In genomic region chr14:99393059-99393655, GRCh38 we compare ENCODE assay signal across 8 cellular contexts.
A peak's percentile ranks its signal among the peaks of the same experiment; 100 is the strongest.
DNase-seq lines count a peak whose midpoint lies in the region; ATAC-seq and TF ChIP-seq lines count a peak whose summit lies in the region.

No MANE protein-coding gene starts in this region.

- H3K4me1 Mint-ChIP-seq in Caco-2 (ENCODE audit: low read depth, unreplicated experiment): no peaks in the 10 kb centered on the region
- peaks cover 14% of the 10 kb centered on the region for H3K4me1 Mint-ChIP-seq in activated CD4-positive, alpha-beta memory T cell treated with anti-CD3 and anti-CD28 coated beads, Interleukin-2, amount 10 ng/mL, durations not matched to agents 7 days and 5 days

- H3K36me3 ChIP-seq in Caco-2 (ENCODE audit: control insufficient read depth, insufficient read depth, low read length): no peaks in the 10 kb centered on the region; the same call in 1 of the 2 replicates
- peaks cover 0 to 2% of the 10 kb centered on the region in 2 donors for H3K36me3 ChIP-seq in gastrocnemius medialis

- POLR2A ChIA-PET in Caco-2 (lab: Charles Lee): no interaction called here
- POLR2A ChIA-PET in activated CD4-positive, alpha-beta memory T cell treated with anti-CD3 and anti-CD28 coated beads, Interleukin-2, amount 10 ng/mL, durations not matched to agents 7 days and 5 days (lab: Charles Lee): interaction anchor here (0.6 to 1.0 kb wide), 2 partner anchors 9 to 88 kb away, joined by 3 read pairs; partner anchors contain the start of gene SETD3

- no peaks in the 10 kb centered on the region for H3K9me3 ChIP-seq in Caco-2
- no peaks in the 10 kb centered on the region for H3K9me3 ChIP-seq in gastrocnemius medialis

- in situ Hi-C loops in gastrocnemius medialis (cut with MboI; ENCODE audit: low sequenced_read_pairs in 4 of 4): no loop called here

- H3K4me1 ChIP-seq in Caco-2: no peaks in the 10 kb centered on the region
- H3K4me1 ChIP-seq in gastrocnemius medialis: peaks cover 16 to 24% of the 10 kb centered on the region in 2 donors

- ATAC-seq in GM19468 (IDR thresholded peaks at IDR 0.05; ENCODE audit: extremely low read depth, unreplicated experiment) (peak; percentile 62), gastrocnemius medialis (no peak), HG02798 (IDR thresholded peaks at IDR 0.05; ENCODE audit: poor library complexity, unreplicated experiment) (no peak)

- TF ChIP-seq POLR2A in gastrocnemius medialis (IDR thresholded peaks at IDR 0.05): no peak

- H3K9me3 Mint-ChIP-seq in Caco-2 (ENCODE audit: unreplicated experiment): no peaks in the 10 kb centered on the region
- H3K9me3 Mint-ChIP-seq in activated CD4-positive, alpha-beta memory T cell treated with anti-CD3 and anti-CD28 coated beads, Interleukin-2, amount 10 ng/mL, durations not matched to agents 7 days and 5 days: no peaks in the 10 kb centered on the region

- BruUV-seq in Caco-2 (replicated peaks; lab: Mats Ljungman, UMichigan): no TSS peak

- no peak overlapping the region for H3K4me3 Mint-ChIP-seq in Caco-2 (ENCODE audit: unreplicated experiment)
- H3K4me3 Mint-ChIP-seq in activated CD4-positive, alpha-beta memory T cell treated with anti-CD3 and anti-CD28 coated beads, Interleukin-2, amount 10 ng/mL, durations not matched to agents 7 days and 5 days: no peak overlapping the region

- H3K4me3 ChIP-seq in Caco-2 (ENCODE audit: low read depth, low read length) (no peak overlapping the region), fibroblast of pulmonary artery (replicated peaks; ENCODE audit: low read depth, low read length) (no peak overlapping the region), gastrocnemius medialis (no peak overlapping the region)

- CTCF ChIA-PET in Caco-2 (lab: Charles Lee): interaction anchor here (0.6 to 2.0 kb wide), 17 partner anchors 9 to 276 kb away, joined by 3 to 19 read pairs (median 4); no protein-coding TSS in a partner anchor
- CTCF ChIA-PET in activated CD4-positive, alpha-beta memory T cell treated with anti-CD3 and anti-CD28 coated beads, Interleukin-2, amount 10 ng/mL, durations not matched to agents 7 days and 5 days (lab: Charles Lee): interaction anchor here (0.6 to 7.4 kb wide), 15 partner anchors 9 to 727 kb away, joined by 3 to 94 read pairs (median 7); partner anchors contain the start of genes CCNK and SETD3

- TF ChIP-seq CTCF in Caco-2 (IDR thresholded peaks at IDR 0.05; ENCODE audit: insufficient read depth in 1 of 2, low read depth in 1 of 2, low read length in 1 of 2, severe bottlenecking in 1 of 2, unreplicated experiment in 1 of 2) (peak; percentile 77 to 84), fibroblast of pulmonary artery (IDR thresholded peaks at IDR 0.05; ENCODE audit: low read length, missing control alignments) (peak; percentile 85), gastrocnemius medialis (IDR thresholded peaks at IDR 0.05 in 4 of 5, conservative IDR thresholded peaks at IDR 0.05 in 1 of 5) (peak; percentile 34 to 68 (median 39))

- peaks cover 9% of the 10 kb centered on the region for H3K36me3 Mint-ChIP-seq in Caco-2 (ENCODE audit: insufficient read depth, unreplicated experiment)
- peaks cover 14% of the 10 kb centered on the region for H3K36me3 Mint-ChIP-seq in activated CD4-positive, alpha-beta memory T cell treated with anti-CD3 and anti-CD28 coated beads, Interleukin-2, amount 10 ng/mL, durations not matched to agents 7 days and 5 days (ENCODE audit: low read depth)

- H3K27me3 ChIP-seq in Caco-2 (replicated peaks; ENCODE audit: control insufficient read depth, insufficient read depth, low read length) (no peaks in the 10 kb centered on the region), gastrocnemius medialis (no peaks in the 10 kb centered on the region)

- DNase-seq in Caco-2 (peak; percentile 55 to 66), LHCN-M2 (ENCODE audit: low read depth) (peak; percentile 11), fibroblast of pulmonary artery (ENCODE audit: low read depth) (peak; percentile 51), gastrocnemius medialis (no peak), NCI-H2081 (lab: John Stamatoyannopoulos, UW) (no peak)
- peak; percentile 44 for DNase-seq in activated CD4-positive, alpha-beta memory T cell treated with anti-CD3 and anti-CD28 coated beads, Interleukin-2, amount 10 ng/mL, durations not matched to agents 7 days and 5 days

- H3K27ac Mint-ChIP-seq in Caco-2 (ENCODE audit: unreplicated experiment): no peak overlapping the region
- no peak overlapping the region for H3K27ac Mint-ChIP-seq in activated CD4-positive, alpha-beta memory T cell treated with anti-CD3 and anti-CD28 coated beads, Interleukin-2, amount 10 ng/mL, durations not matched to agents 7 days and 5 days

- H3K27ac ChIP-seq in gastrocnemius medialis: no peak overlapping the region

- H3K27me3 Mint-ChIP-seq in Caco-2 (ENCODE audit: insufficient read depth, unreplicated experiment): no peaks in the 10 kb centered on the region
- H3K27me3 Mint-ChIP-seq in activated CD4-positive, alpha-beta memory T cell treated with anti-CD3 and anti-CD28 coated beads, Interleukin-2, amount 10 ng/mL, durations not matched to agents 7 days and 5 days: no peaks in the 10 kb centered on the region

- intact Hi-C loops in Caco-2 (cut with micrococcal nuclease; ENCODE audit: unreplicated experiment): loop anchor here (1.0 kb wide), 1 partner anchor 22 kb away; no protein-coding TSS in a partner anchor
- intact Hi-C loops in gastrocnemius medialis (cut with DNase I; ENCODE audit: low total_unique reads): no loop called here

Comparison
In these comparisons a context has a peak if more than half of its experiments do, and no peak if none do; other contexts are left out.
1. DNase-seq: peak in Caco-2 (2 of 2), LHCN-M2 (single experiment), activated CD4-positive, alpha-beta memory T cell treated with anti-CD3 and anti-CD28 coated beads, Interleukin-2, amount 10 ng/mL, durations not matched to agents 7 days and 5 days (single experiment) and fibroblast of pulmonary artery (single experiment); none in gastrocnemius medialis (0 of 2) and NCI-H2081 (0 of 2).
2. Peak in every context shown above with its lines, with median percentiles within 50 percentile points of each other: CTCF ChIP-seq.